In the genomic region with DNA sequence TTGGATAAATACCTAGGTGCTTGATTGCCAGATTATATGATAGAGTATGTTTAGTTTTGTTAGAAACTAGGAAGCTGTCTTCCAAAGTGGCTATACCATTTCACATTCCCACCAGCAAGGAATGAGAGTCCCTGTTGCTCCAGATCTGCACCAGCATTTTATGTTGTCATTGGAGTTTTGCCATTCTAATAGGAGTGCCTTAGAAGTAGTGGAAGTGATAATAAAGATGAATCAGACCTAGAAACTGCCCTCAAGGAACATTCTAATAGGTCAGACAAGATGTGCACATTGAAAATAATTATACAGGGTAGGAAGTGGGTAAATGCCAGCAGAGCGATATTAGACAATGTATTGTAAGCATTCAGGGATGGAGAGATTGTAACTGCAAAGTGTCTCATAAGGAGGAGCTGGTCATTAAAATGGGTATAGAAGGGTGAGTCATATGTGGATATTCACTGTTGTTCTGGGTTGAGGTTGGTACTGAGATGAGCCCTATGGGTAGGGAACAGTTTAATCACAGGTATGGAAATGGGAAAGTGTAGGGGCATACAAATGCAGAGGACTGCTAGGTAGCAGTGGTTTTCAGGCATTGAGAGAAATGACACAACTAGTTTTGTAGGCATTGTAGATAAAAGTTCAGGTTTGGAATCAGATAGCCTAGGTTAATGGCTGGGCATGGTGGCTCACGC, we compare ENCODE assay signal across 17 cellular contexts.
DNase-seq lines count a peak whose midpoint lies in the region; ATAC-seq, FAIRE-seq and TF ChIP-seq lines count a peak whose summit lies in the region.
"Had no signal": no experiment of that assay in that cellular context is flagged by ENCODE, and none has a peak within 500 bp of the region (broad histone marks: within the 10 kb centered on the region; RNA-seq: fewer than 3 reads in every experiment).

No MANE protein-coding gene starts in this region.

- no peak overlapping the region for H2AFZ ChIP-seq in keratinocyte (ENCODE audit: control insufficient read depth, low read length)
- H2AFZ ChIP-seq: GM23338 had no signal

- no peak for ATAC-seq in GM18907 (IDR thresholded peaks at IDR 0.05; ENCODE audit: unreplicated experiment)
- ATAC-seq: gastroesophageal sphincter, GM23338 had no signal

- H3K9ac ChIP-seq in keratinocyte (ENCODE audit: control insufficient read depth, extremely low read depth, insufficient read depth, low read length) = no peak overlapping the region
- H3K9ac ChIP-seq: BLaER1 treated with 17β-estradiol and CSF1 and Interleukin-3, amounts not matched to agents 10 nM and 100 nM had no signal

- dilution Hi-C loops in keratinocyte (cut with MboI; ENCODE audit: extremely low pct_ligation_motif_present, low sequenced_read_pairs) = no loop called here

- no peak for TF ChIP-seq CTCF in AG09319 (IDR thresholded peaks at IDR 0.05; ENCODE audit: low read depth, low read length)
- TF ChIP-seq CTCF in HFFc6 (IDR thresholded peaks at IDR 0.05) = no peak
- TF ChIP-seq CTCF in keratinocyte (optimal IDR thresholded peaks at IDR 0.05 in 1 of 3, IDR thresholded peaks at IDR 0.05 in 1 of 3, conservative IDR thresholded peaks at IDR 0.05 in 1 of 3; ENCODE audit: extremely low read depth in 1 of 3, insufficient read depth in 2 of 3, low read length in 3 of 3) = no peak

- peak; percentile 92 for FAIRE-seq in keratinocyte (lab: Jason Lieb, UNC)

- H3K4me2 ChIP-seq in keratinocyte (ENCODE audit: control insufficient read depth, extremely low read depth, insufficient read depth, low read depth, low read length) = no peak overlapping the region
- H3K4me2 ChIP-seq: BLaER1 treated with 17β-estradiol and CSF1 and Interleukin-3, amounts not matched to agents 10 nM and 100 nM; GM23338 had no signal

- H3K4me1 ChIP-seq in keratinocyte (ENCODE audit: control insufficient read depth, extremely low read depth, insufficient read depth, low read length) = peaks cover 12% of the 10 kb centered on the region
- H3K4me1 ChIP-seq: BLaER1 treated with 17β-estradiol and CSF1 and Interleukin-3, amounts not matched to agents 10 nM and 100 nM; colonic mucosa; gastroesophageal sphincter; right atrium auricular region; stomach had no signal

- H3K4me3 ChIP-seq in keratinocyte (ENCODE audit: control insufficient read depth in 2 of 3, extremely low read depth in 1 of 3, insufficient read depth in 2 of 3, low read depth in 1 of 3, low read length in 3 of 3) = no peak overlapping the region
- H3K4me3 ChIP-seq: BLaER1 treated with 17β-estradiol and CSF1 and Interleukin-3, amounts not matched to agents 10 nM and 100 nM; colonic mucosa; gastroesophageal sphincter; GM23338; right atrium auricular region; stomach had no signal

- no peaks in the 10 kb centered on the region for H3K9me3 ChIP-seq in keratinocyte (ENCODE audit: control insufficient read depth, low read depth, low read length)
- H3K9me3 ChIP-seq: BLaER1 treated with 17β-estradiol and CSF1 and Interleukin-3, amounts not matched to agents 10 nM and 100 nM; colonic mucosa; gastroesophageal sphincter; right atrium auricular region; stomach had no signal

- DNase-seq in AG09319 (ENCODE audit: extremely low read depth, low read depth) (peak; percentile 39), HFFc6 (peak; percentile 88), brain pericyte (ENCODE audit: low read depth, low spot score) (peak; percentile 15), keratinocyte (ENCODE audit: low read depth, low spot score) (peak; percentile 21), NCI-H146 (lab: John Stamatoyannopoulos, UW) (no peak), NCI-H748 treated with DMSO at 0.1 percent for 48 hours (lab: John Stamatoyannopoulos, UW) (no peak)
- DNase-seq in stimulated activated naive CD4-positive, alpha-beta T cell treated with Interleukin-2 at 50 U/mL for 16 hours (lab: John Stamatoyannopoulos, UW) = no peak
- DNase-seq: activated CD4-positive, alpha-beta T cell treated with anti-CD3 and anti-CD28 coated beads, Interleukin-2, amount 10 ng/mL, durations not matched to agents 7 days and 5 days; activated naive CD4-positive, alpha-beta T cell treated with Interleukin-2 at 50 U/mL for 16 hours; colonic mucosa; naive B cell; stomach had no signal

- no peaks in the 10 kb centered on the region for H3K9me1 ChIP-seq in keratinocyte (ENCODE audit: control insufficient read depth, extremely low read depth, insufficient read depth, low read length)

- no peaks in the 10 kb centered on the region; the same call in 1 of the 2 replicates for H3K27me3 Mint-ChIP-seq in HFFc6 (ENCODE audit: insufficient read depth)
- H3K27me3 Mint-ChIP-seq: activated CD4-positive, alpha-beta T cell treated with anti-CD3 and anti-CD28 coated beads, Interleukin-2, amount 10 ng/mL, durations not matched to agents 7 days and 5 days; naive B cell had no signal

- H3K79me2 ChIP-seq in keratinocyte (ENCODE audit: control insufficient read depth, insufficient read depth, low read length) = no peaks in the 10 kb centered on the region

- no peak overlapping the region for H3K27ac ChIP-seq in keratinocyte (ENCODE audit: control insufficient read depth, insufficient read depth, low read length)
- H3K27ac ChIP-seq: BLaER1 treated with 17β-estradiol and CSF1 and Interleukin-3, amounts not matched to agents 10 nM and 100 nM; colonic mucosa; gastroesophageal sphincter; right atrium auricular region; stomach had no signal

- peak overlapping the region; percentile 11 for H3K4me3 Mint-ChIP-seq in HFFc6
- H3K4me3 Mint-ChIP-seq: activated CD4-positive, alpha-beta T cell treated with anti-CD3 and anti-CD28 coated beads, Interleukin-2, amount 10 ng/mL, durations not matched to agents 7 days and 5 days; GM23338 had no signal

- H3K27me3 ChIP-seq in keratinocyte (ENCODE audit: control insufficient read depth, extremely low read depth, insufficient read depth, low read length) = no peaks in the 10 kb centered on the region
- H3K27me3 ChIP-seq: BLaER1 treated with 17β-estradiol and CSF1 and Interleukin-3, amounts not matched to agents 10 nM and 100 nM; colonic mucosa; gastroesophageal sphincter; right atrium auricular region; stomach had no signal

- peak overlapping the region; percentile 41 for H3K27ac Mint-ChIP-seq in HFFc6
- H3K27ac Mint-ChIP-seq: activated CD4-positive, alpha-beta T cell treated with anti-CD3 and anti-CD28 coated beads, Interleukin-2, amount 10 ng/mL, durations not matched to agents 7 days and 5 days; GM23338 had no signal

- no peaks in the 10 kb centered on the region for H3K9me3 Mint-ChIP-seq in HFFc6
- H3K9me3 Mint-ChIP-seq: activated CD4-positive, alpha-beta T cell treated with anti-CD3 and anti-CD28 coated beads, Interleukin-2, amount 10 ng/mL, durations not matched to agents 7 days and 5 days; GM23338 had no signal

- peaks cover 38% of the 10 kb centered on the region for H3K4me1 Mint-ChIP-seq in HFFc6 (ENCODE audit: low read depth)
- H3K4me1 Mint-ChIP-seq: activated CD4-positive, alpha-beta T cell treated with anti-CD3 and anti-CD28 coated beads, Interleukin-2, amount 10 ng/mL, durations not matched to agents 7 days and 5 days; naive B cell had no signal

- H3K36me3 Mint-ChIP-seq in HFFc6 (ENCODE audit: low read depth) = peaks cover 31% of the 10 kb centered on the region

- H3K36me3 ChIP-seq in keratinocyte (ENCODE audit: control insufficient read depth in 2 of 2, extremely low read depth in 1 of 2, insufficient read depth in 2 of 2, low read length in 2 of 2) = no peaks in the 10 kb centered on the region
- H3K36me3 ChIP-seq: colonic mucosa, gastroesophageal sphincter, right atrium auricular region had no signal

- no peaks in the 10 kb centered on the region for H4K20me1 ChIP-seq in keratinocyte (ENCODE audit: control insufficient read depth, extremely low read depth, insufficient read depth, low read length)
- H4K20me1 ChIP-seq: BLaER1 treated with 17β-estradiol and CSF1 and Interleukin-3, amounts not matched to agents 10 nM and 100 nM had no signal

Comparison
In these comparisons a context has a peak if more than half of its experiments do, and no peak if none do; other contexts are left out.
1. DNase-seq: peak in AG09319 (single experiment), HFFc6 (single experiment), brain pericyte (single experiment) and keratinocyte (single experiment); none in stimulated activated naive CD4-positive, alpha-beta T cell treated with Interleukin-2 at 50 U/mL for 16 hours (single experiment), NCI-H146 (single experiment) and NCI-H748 treated with DMSO at 0.1 percent for 48 hours (single experiment).